22 cellular contexts compared by ENCODE assay signal in the genomic region with DNA sequence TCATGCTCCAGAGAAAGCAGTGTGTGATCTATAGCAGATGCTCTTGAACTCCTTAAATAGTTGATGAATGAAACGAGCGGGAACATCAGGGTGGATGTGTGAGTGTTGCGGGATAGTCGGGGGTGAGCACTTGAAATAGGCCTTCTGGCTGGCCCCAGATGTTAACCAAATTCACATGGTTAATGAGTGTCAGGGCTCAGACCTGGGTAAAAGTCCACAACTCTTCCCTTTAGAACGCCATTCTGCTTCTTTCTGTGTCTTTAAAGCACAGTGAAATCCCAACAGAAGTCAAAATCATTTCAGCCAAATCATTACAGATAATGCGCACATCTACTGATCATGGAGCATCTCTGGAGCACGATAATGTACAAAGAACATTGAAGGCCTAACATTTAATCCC.
A peak's percentile ranks its signal among the peaks of the same experiment; 100 is the strongest.
DNase-seq lines count a peak whose midpoint lies in the region; ATAC-seq, FAIRE-seq and TF ChIP-seq lines count a peak whose summit lies in the region.
"Had no signal": no experiment of that assay in that cellular context is flagged by ENCODE, and none has a peak within 500 bp of the region (broad histone marks: within the 10 kb centered on the region; RNA-seq: fewer than 3 reads in every experiment).

No MANE protein-coding gene starts in this region.

- TF ChIP-seq RAD21 in liver (IDR thresholded peaks at IDR 0.05) (peak in 1 of 2 donors; percentile 20), HepG2 (CRISPR knock-in tag; IDR thresholded peaks at IDR 0.05) (no peak)

- no peak overlapping the region for H3K4me2 ChIP-seq in HepG2 (ENCODE audit: low read depth, low read length)
- H3K4me2 ChIP-seq in mesenchymal stem cell (ENCODE audit: low read length, poor library complexity, severe bottlenecking) = no peak overlapping the region
- H3K4me2 ChIP-seq: BLaER1 had no signal

- BruUV-seq in HepG2 (replicated peaks; lab: Mats Ljungman, UMichigan) = no TSS peak

- TF ChIP-seq CTCF in liver (IDR thresholded peaks at IDR 0.05; ENCODE audit: low read depth, low read length, missing input control) = no peak
- TF ChIP-seq CTCF in HepG2 (CRISPR knock-in tag; IDR thresholded peaks at IDR 0.05) = no peak
- TF ChIP-seq CTCF in kidney (IDR thresholded peaks at IDR 0.05; ENCODE audit: borderline replicate concordance, extremely low read depth, insufficient read depth) = no peak
- TF ChIP-seq CTCF in GM13976 (IDR thresholded peaks at IDR 0.05; ENCODE audit: borderline replicate concordance, control extremely low read depth, extremely low read depth, insufficient read depth, missing control alignments) = no peak

- H3K27me3 ChIP-seq in liver (ENCODE audit: control insufficient read depth in 4 of 4, insufficient read depth in 4 of 4, low read length in 3 of 4) (no peaks in the 10 kb centered on the region), HepG2 (ENCODE audit: control insufficient read depth in 1 of 2, insufficient read depth in 2 of 2, low read length in 2 of 2) (no peaks in the 10 kb centered on the region), mesenchymal stem cell (ENCODE audit: control insufficient read depth in 1 of 2, insufficient read depth in 1 of 2, low read length in 2 of 2) (no peaks in the 10 kb centered on the region), small intestine (ENCODE audit: control insufficient read depth in 2 of 2, insufficient read depth in 2 of 2, low read length in 2 of 2) (no peaks in the 10 kb centered on the region)
- H3K27me3 ChIP-seq: BLaER1 had no signal

- H2BK15ac ChIP-seq in mesenchymal stem cell (ENCODE audit: low read depth, poor library complexity, severe bottlenecking) = no peak overlapping the region

- H4K20me1 ChIP-seq in HepG2 (ENCODE audit: insufficient read depth, low read length) = no peaks in the 10 kb centered on the region
- H4K20me1 ChIP-seq: BLaER1 had no signal

- H2BK120ac ChIP-seq in mesenchymal stem cell (ENCODE audit: low read depth, low read length) = no peak overlapping the region

- CTCF ChIA-PET in HepG2 (lab: Yijun Ruan, JAX; ENCODE audit: low intra/inter-chr PET ratio, low total read pairs) = no interaction called here

- H3K4ac ChIP-seq in mesenchymal stem cell (ENCODE audit: low read depth in 1 of 2, low read length in 2 of 2) = no peak overlapping the region

- DNase-seq in HepG2 (ENCODE audit: low spot score) = no peak
- no peak for DNase-seq in kidney
- no peak for DNase-seq in mesenchymal stem cell
- peak; percentile 66 for DNase-seq in small intestine
- no peak for DNase-seq in GM13976 (ENCODE audit: low spot score)
- DNase-seq in HPDE6-E6E7 (ENCODE audit: extremely low spot score) = no peak
- DNase-seq: Caco-2; CD4-positive, CD25-positive, alpha-beta regulatory T cell; CD8-positive, alpha-beta T cell; DMS153; DND-41; GOT3; H7; HCEC 1CT had no signal

- H3K9me3 ChIP-seq in liver (ENCODE audit: control insufficient read depth in 4 of 4, low read length in 3 of 4) (no peaks in the 10 kb centered on the region), HepG2 (ENCODE audit: low read length) (peaks cover 32% of the 10 kb centered on the region; the same call in 1 of the 2 replicates), kidney (ENCODE audit: control insufficient read depth in 1 of 2, low read length in 2 of 2) (no peaks in the 10 kb centered on the region), mesenchymal stem cell (ENCODE audit: control insufficient read depth, low read length) (no peaks in the 10 kb centered on the region), small intestine (ENCODE audit: control insufficient read depth, low read depth) (no peaks in the 10 kb centered on the region)
- H3K9me3 ChIP-seq: BLaER1, Caco-2 had no signal

- in situ Hi-C loops in HepG2 (cut with HindIII; ENCODE audit: extremely low pct_ligation_motif_present, low pct_unique_long_range_greater_than_20kb) = no loop called here
- in situ Hi-C loops in GM13976 (cut with MboI; ENCODE audit: low sequenced_read_pairs, unreplicated experiment) = no loop called here

- H2BK5ac ChIP-seq in mesenchymal stem cell (ENCODE audit: low read depth, low read length, poor library complexity, severe bottlenecking) = peak overlapping the region; percentile 22

- no peak overlapping the region for H3K14ac ChIP-seq in mesenchymal stem cell (ENCODE audit: low read length in 2 of 2)

- TF ChIP-seq EP300 in HepG2 (IDR thresholded peaks at IDR 0.05; ENCODE audit: low read depth in 2 of 2, low read length in 2 of 2) (no peak), HepG2 (CRISPR knock-in tag; IDR thresholded peaks at IDR 0.05; ENCODE audit: borderline replicate concordance) (no peak)

- no peak for ATAC-seq in HepG2
- no peak for ATAC-seq in HG02759 (IDR thresholded peaks at IDR 0.05; ENCODE audit: unreplicated experiment)
- ATAC-seq: CD8-positive, alpha-beta T cell had no signal

- TF ChIP-seq POLR2A in HepG2 (IDR thresholded peaks at IDR 0.05; ENCODE audit: insufficient read depth in 1 of 2, low read depth in 2 of 2, low read length in 2 of 2) = no peak

- no peak overlapping the region for H3K18ac ChIP-seq in mesenchymal stem cell (ENCODE audit: low read depth in 1 of 2, low read length in 2 of 2)

- no peaks in the 10 kb centered on the region for H3K79me1 ChIP-seq in mesenchymal stem cell (replicated peaks; ENCODE audit: low read length, poor library complexity, severe bottlenecking)

- no peak overlapping the region for H4K91ac ChIP-seq in mesenchymal stem cell (ENCODE audit: low read length)

- no peak overlapping the region for H4K8ac ChIP-seq in mesenchymal stem cell (ENCODE audit: low read length)

- intact Hi-C loops in HepG2 (cut with micrococcal nuclease; ENCODE audit: unreplicated experiment) = no loop called here
- intact Hi-C loops in kidney (cut with DNase I) = no loop called here

- H3K27ac ChIP-seq in liver (ENCODE audit: low read depth in 1 of 2, low read length in 2 of 2) (no peak overlapping the region), HepG2 (ENCODE audit: extremely low read length, insufficient read depth, low read length) (no peak overlapping the region), kidney (ENCODE audit: low read depth in 2 of 2, low read length in 2 of 2) (peak overlapping the region; percentile 50 to 53), mesenchymal stem cell (ENCODE audit: low read length, poor library complexity, severe bottlenecking) (peak overlapping the region; percentile 84), small intestine (ENCODE audit: low read depth in 1 of 2, low read length in 1 of 2) (no peak overlapping the region)
- H3K27ac ChIP-seq: 22Rv1, BLaER1, C4-2B had no signal

- no peaks in the 10 kb centered on the region for H3K79me2 ChIP-seq in HepG2 (ENCODE audit: insufficient read depth, low read length)

- H3K4me1 ChIP-seq in liver (ENCODE audit: control insufficient read depth in 4 of 4, insufficient read depth in 4 of 4, low read length in 3 of 4) (peaks cover 0 to 10% (median 5%) of the 10 kb centered on the region in 4 donors), HepG2 (ENCODE audit: insufficient read depth, low read length) (no peaks in the 10 kb centered on the region), kidney (ENCODE audit: control insufficient read depth in 1 of 2, insufficient read depth in 1 of 2, low read depth in 1 of 2, low read length in 2 of 2) (peaks cover 0 to 9% of the 10 kb centered on the region in 2 donors), mesenchymal stem cell (ENCODE audit: control insufficient read depth, insufficient read depth, low read depth, low read length) (no peaks in the 10 kb centered on the region), small intestine (ENCODE audit: control insufficient read depth in 2 of 2, insufficient read depth in 1 of 2, low read depth in 1 of 2, low read length in 1 of 2) (peaks cover 0 to 2% of the 10 kb centered on the region in 2 donors)
- H3K4me1 ChIP-seq: BLaER1 had no signal

- no peak overlapping the region for H3K23ac ChIP-seq in mesenchymal stem cell (ENCODE audit: low read length in 2 of 2)

- H3K36me3 ChIP-seq in liver (ENCODE audit: control insufficient read depth in 4 of 4, insufficient read depth in 3 of 4, low read depth in 1 of 4, low read length in 3 of 4) (no peaks in the 10 kb centered on the region), HepG2 (replicated peaks in 1 of 2; ENCODE audit: control insufficient read depth in 1 of 2, insufficient read depth in 2 of 2, low read length in 2 of 2) (no peaks in the 10 kb centered on the region), kidney (ENCODE audit: control insufficient read depth in 1 of 2, insufficient read depth in 2 of 2, low read length in 2 of 2) (no peaks in the 10 kb centered on the region), mesenchymal stem cell (ENCODE audit: control insufficient read depth in 1 of 2, insufficient read depth in 2 of 2, low read depth in 1 of 2, low read length in 2 of 2) (no peaks in the 10 kb centered on the region), small intestine (ENCODE audit: control insufficient read depth in 2 of 2, insufficient read depth in 2 of 2, low read length in 2 of 2) (no peaks in the 10 kb centered on the region)
- H3K36me3 ChIP-seq: BLaER1 had no signal

- WGBS in liver = 70% methylated on average over 7 of the region's 7 CpGs
- 8% methylated on average over 7 of the region's 7 CpGs for WGBS in HepG2 (ENCODE audit: low lambda C conversion rate)
- 78% methylated on average over 7 of the region's 7 CpGs for WGBS in mesenchymal stem cell
- WGBS in small intestine, 3 donors = 25 to 64% (median 61%) methylated on average over 7 of the region's 7 CpGs

- H2BK12ac ChIP-seq in mesenchymal stem cell (ENCODE audit: low read length in 2 of 2) = no peak overlapping the region

- H2AFZ ChIP-seq in HepG2 (ENCODE audit: low read length) (no peak overlapping the region), mesenchymal stem cell (ENCODE audit: low read depth, low read length) (no peak overlapping the region)

- POLR2A ChIA-PET in HepG2 (lab: Yijun Ruan, JAX) = no interaction called here

- H3K4me3 ChIP-seq in liver (ENCODE audit: low read depth in 1 of 3, low read length in 3 of 3) = no peak overlapping the region
- H3K4me3 ChIP-seq in HepG2 (replicated peaks in 1 of 3; ENCODE audit: insufficient read depth in 1 of 3, low read depth in 2 of 3, low read length in 3 of 3) = no peak overlapping the region
- H3K4me3 ChIP-seq in kidney (ENCODE audit: low read length in 2 of 2) = no peak overlapping the region
- H3K4me3 ChIP-seq in mesenchymal stem cell (ENCODE audit: insufficient read depth in 1 of 2, low read depth in 1 of 2, low read length in 2 of 2) = no peak overlapping the region
- no peak overlapping the region for H3K4me3 ChIP-seq in small intestine (ENCODE audit: low read depth in 1 of 2, low read length in 2 of 2)
- H3K4me3 ChIP-seq: BLaER1 had no signal

- peak overlapping the region; percentile 26 for H2AK5ac ChIP-seq in mesenchymal stem cell (ENCODE audit: low read length, severe bottlenecking)

- FAIRE-seq in HepG2 (lab: Jason Lieb, UNC) (no peak), kidney (lab: Jason Lieb, UNC) (no peak), small intestine (lab: Jason Lieb, UNC) (no peak)
- FAIRE-seq: A204.1, G401.6, GM12892 had no signal

- H3K9ac ChIP-seq in liver (ENCODE audit: low read depth in 1 of 2, low read length in 2 of 2) = no peak overlapping the region
- no peak overlapping the region for H3K9ac ChIP-seq in HepG2 (ENCODE audit: insufficient read depth, low read depth, low read length)
- no peak overlapping the region for H3K9ac ChIP-seq in kidney (ENCODE audit: low read length in 2 of 2)
- H3K9ac ChIP-seq in mesenchymal stem cell (ENCODE audit: low read length) = no peak overlapping the region
- H3K9ac ChIP-seq: BLaER1 had no signal

Comparison
In these comparisons a context has a peak if more than half of its experiments do, and no peak if none do; other contexts are left out.
1. H3K27ac ChIP-seq: peak in kidney (2 of 2) and mesenchymal stem cell (single experiment); none in liver (0 of 2), HepG2 (single experiment) and small intestine (0 of 2).